Comparison of ENCODE assay signal across 11 cellular contexts in genomic region chr7:157279973-157280841, GRCh38. TPM values are rescaled to one million over a fixed set of nuclear protein-coding genes. Genes with fewer than 3 reads are reported as not detected.
A peak's percentile ranks its signal among the peaks of the same experiment; 100 is the strongest.
DNase-seq lines count a peak whose midpoint lies in the region; ATAC-seq, FAIRE-seq and TF ChIP-seq lines count a peak whose summit lies in the region.
"Had no signal": no experiment of that assay in that cellular context is flagged by ENCODE, and none has a peak within 500 bp of the region (broad histone marks: within the 10 kb centered on the region; RNA-seq: fewer than 3 reads in every experiment).

No MANE protein-coding gene starts in this region.

- H3K4me3 ChIP-seq in GM12865 (ENCODE audit: low read depth, low read length) (peak overlapping the region; percentile 50; the same call in 1 of the 2 replicates), ascending aorta (peak overlapping the region; percentile 59 to 72), kidney (ENCODE audit: low read length in 2 of 2) (no peak overlapping the region)

- peaks cover 0 to 3% of the 10 kb centered on the region in 2 donors for H3K4me1 ChIP-seq in ascending aorta
- no peaks in the 10 kb centered on the region for H3K4me1 ChIP-seq in kidney (ENCODE audit: control insufficient read depth in 1 of 2, insufficient read depth in 1 of 2, low read depth in 1 of 2, low read length in 2 of 2)

- H3K9me3 ChIP-seq in ascending aorta (peaks cover 0 to 5% of the 10 kb centered on the region in 2 donors), kidney (ENCODE audit: control insufficient read depth in 1 of 2, low read length in 2 of 2) (peaks cover 0 to 6% of the 10 kb centered on the region in 2 donors)

- no peaks in the 10 kb centered on the region for H3K36me3 Mint-ChIP-seq in stimulated activated memory B cell treated with anti-CD40 and anti-IgM and Interleukin-4, amounts not matched to agents 10 μg/mL and 1 μg/mL and 100 μg/mL, for 72 hours

- H3K27me3 Mint-ChIP-seq in stimulated activated memory B cell treated with anti-CD40 and anti-IgM and Interleukin-4, amounts not matched to agents 10 μg/mL and 1 μg/mL and 100 μg/mL, for 72 hours = peaks cover 20% of the 10 kb centered on the region

- no peak overlapping the region for H3K27ac Mint-ChIP-seq in stimulated activated memory B cell treated with anti-CD40 and anti-IgM and Interleukin-4, amounts not matched to agents 10 μg/mL and 1 μg/mL and 100 μg/mL, for 72 hours

- H3K36me3 ChIP-seq in ascending aorta (no peaks in the 10 kb centered on the region), kidney (ENCODE audit: control insufficient read depth in 1 of 2, insufficient read depth in 2 of 2, low read length in 2 of 2) (no peaks in the 10 kb centered on the region)

- H3K9me3 Mint-ChIP-seq in stimulated activated memory B cell treated with anti-CD40 and anti-IgM and Interleukin-4, amounts not matched to agents 10 μg/mL and 1 μg/mL and 100 μg/mL, for 72 hours = peaks cover 3% of the 10 kb centered on the region

- no peak for FAIRE-seq in kidney (lab: Jason Lieb, UNC)
- FAIRE-seq: colon had no signal

- intact Hi-C loops in ascending aorta (cut with DNase I) = no loop called here
- intact Hi-C loops in kidney (cut with DNase I) = no loop called here

- no peaks in the 10 kb centered on the region for H3K27me3 ChIP-seq in ascending aorta

- no peak for ATAC-seq in stimulated activated memory B cell treated with anti-CD40 and anti-IgM and Interleukin-4, amounts not matched to agents 10 μg/mL and 1 μg/mL and 100 μg/mL, for 72 hours
- ATAC-seq in GM21381 (IDR thresholded peaks at IDR 0.05; ENCODE audit: unreplicated experiment) (no peak), GM19455 (IDR thresholded peaks at IDR 0.05; ENCODE audit: unreplicated experiment) (no peak)

- DNase-seq in GM12865 (ENCODE audit: low read depth) (no peak), ascending aorta (ENCODE audit: low spot score in 2 of 2) (no peak), kidney (peak; percentile 74), SIG-M5 treated with dmso at 0.1 percent for 504 hours (lab: John Stamatoyannopoulos, UW; ENCODE audit: unreplicated experiment) (no peak), NCI-H82 treated with DMSO at 0.1 percent for 48 hours (lab: John Stamatoyannopoulos, UW; ENCODE audit: unreplicated experiment) (no peak)
- DNase-seq: NCI-H510A treated with DMSO at 0.1 percent for 48 hours had no signal

- TF ChIP-seq CTCF in GM12865 (IDR thresholded peaks at IDR 0.05; ENCODE audit: insufficient read depth, low read depth, low read length, missing control alignments) = no peak
- TF ChIP-seq CTCF in ascending aorta (IDR thresholded peaks at IDR 0.05) = no peak
- TF ChIP-seq CTCF in kidney (IDR thresholded peaks at IDR 0.05; ENCODE audit: borderline replicate concordance, extremely low read depth, insufficient read depth) = no peak

- H3K4me1 Mint-ChIP-seq in stimulated activated memory B cell treated with anti-CD40 and anti-IgM and Interleukin-4, amounts not matched to agents 10 μg/mL and 1 μg/mL and 100 μg/mL, for 72 hours = peaks cover 10% of the 10 kb centered on the region

- no peak overlapping the region for H3K9ac ChIP-seq in kidney (ENCODE audit: low read length in 2 of 2)

- H3K27ac ChIP-seq in ascending aorta = no peak overlapping the region
- H3K27ac ChIP-seq in kidney (ENCODE audit: low read depth in 2 of 2, low read length in 2 of 2) = no peak overlapping the region
- H3K27ac ChIP-seq: HL-60 had no signal

- H3K4me3 Mint-ChIP-seq in stimulated activated memory B cell treated with anti-CD40 and anti-IgM and Interleukin-4, amounts not matched to agents 10 μg/mL and 1 μg/mL and 100 μg/mL, for 72 hours = peak overlapping the region; percentile 44

RNA-seq across cellular contexts. Expression of gene DNAJB6, which starts 56.6 kb away (rescaled TPM):
- total RNA-seq in ascending aorta = 79.1 TPM
- 74.5 TPM for total RNA-seq in kidney
- polyA plus RNA-seq in kidney (ENCODE audit: insufficient read depth, low read depth, low replicate concordance) = 86.8 TPM

Comparison
In these comparisons a context has a peak if more than half of its experiments do, and no peak if none do; other contexts are left out.
1. H3K4me3 ChIP-seq: peak in GM12865 (single experiment) and ascending aorta (2 of 2); none in kidney (0 of 2).